1 cellular context compared by ENCODE assay signal in the genomic region with DNA sequence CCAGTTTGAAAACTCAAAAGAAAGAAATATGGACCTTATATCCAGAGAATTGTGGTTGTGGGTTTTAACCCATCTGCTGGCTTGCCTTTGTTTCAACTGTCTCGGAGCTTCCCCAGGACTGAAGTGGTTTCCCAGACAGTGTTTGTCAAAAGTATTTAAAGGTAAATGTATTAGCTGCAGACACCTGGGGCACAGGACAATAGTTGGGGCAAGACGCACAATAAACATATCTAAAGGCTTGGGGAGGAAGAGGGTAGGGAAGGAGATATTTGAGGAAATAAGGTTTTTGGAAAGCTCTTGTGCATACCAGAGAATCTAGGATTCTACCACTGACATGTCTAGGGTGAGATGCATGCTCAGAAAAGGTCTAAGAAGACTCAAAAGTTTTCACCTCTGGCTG.
TF ChIP-seq lines count a peak whose summit lies in the region.

No MANE protein-coding gene starts in this region.

TF ChIP-seq in WTC11, 78 proteins besides CTCF, POLR2A, EP300 and RAD21 (continued from another document):
- TF ChIP-seq, protein P1, sequence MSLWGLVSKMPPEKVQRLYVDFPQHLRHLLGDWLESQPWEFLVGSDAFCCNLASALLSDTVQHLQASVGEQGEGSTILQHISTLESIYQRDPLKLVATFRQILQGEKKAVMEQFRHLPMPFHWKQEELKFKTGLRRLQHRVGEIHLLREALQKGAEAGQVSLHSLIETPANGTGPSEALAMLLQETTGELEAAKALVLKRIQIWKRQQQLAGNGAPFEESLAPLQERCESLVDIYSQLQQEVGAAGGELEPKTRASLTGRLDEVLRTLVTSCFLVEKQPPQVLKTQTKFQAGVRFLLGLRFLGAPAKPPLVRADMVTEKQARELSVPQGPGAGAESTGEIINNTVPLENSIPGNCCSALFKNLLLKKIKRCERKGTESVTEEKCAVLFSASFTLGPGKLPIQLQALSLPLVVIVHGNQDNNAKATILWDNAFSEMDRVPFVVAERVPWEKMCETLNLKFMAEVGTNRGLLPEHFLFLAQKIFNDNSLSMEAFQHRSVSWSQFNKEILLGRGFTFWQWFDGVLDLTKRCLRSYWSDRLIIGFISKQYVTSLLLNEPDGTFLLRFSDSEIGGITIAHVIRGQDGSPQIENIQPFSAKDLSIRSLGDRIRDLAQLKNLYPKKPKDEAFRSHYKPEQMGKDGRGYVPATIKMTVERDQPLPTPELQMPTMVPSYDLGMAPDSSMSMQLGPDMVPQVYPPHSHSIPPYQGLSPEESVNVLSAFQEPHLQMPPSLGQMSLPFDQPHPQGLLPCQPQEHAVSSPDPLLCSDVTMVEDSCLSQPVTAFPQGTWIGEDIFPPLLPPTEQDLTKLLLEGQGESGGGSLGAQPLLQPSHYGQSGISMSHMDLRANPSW (CRISPR knock-in tag; conservative IDR thresholded peaks at IDR 0.05; ENCODE audit: low read depth): no peak
TF ChIP-seq in WTC11: peak in this region for 1.
